9 cellular contexts compared by ENCODE assay signal in the genomic region with DNA sequence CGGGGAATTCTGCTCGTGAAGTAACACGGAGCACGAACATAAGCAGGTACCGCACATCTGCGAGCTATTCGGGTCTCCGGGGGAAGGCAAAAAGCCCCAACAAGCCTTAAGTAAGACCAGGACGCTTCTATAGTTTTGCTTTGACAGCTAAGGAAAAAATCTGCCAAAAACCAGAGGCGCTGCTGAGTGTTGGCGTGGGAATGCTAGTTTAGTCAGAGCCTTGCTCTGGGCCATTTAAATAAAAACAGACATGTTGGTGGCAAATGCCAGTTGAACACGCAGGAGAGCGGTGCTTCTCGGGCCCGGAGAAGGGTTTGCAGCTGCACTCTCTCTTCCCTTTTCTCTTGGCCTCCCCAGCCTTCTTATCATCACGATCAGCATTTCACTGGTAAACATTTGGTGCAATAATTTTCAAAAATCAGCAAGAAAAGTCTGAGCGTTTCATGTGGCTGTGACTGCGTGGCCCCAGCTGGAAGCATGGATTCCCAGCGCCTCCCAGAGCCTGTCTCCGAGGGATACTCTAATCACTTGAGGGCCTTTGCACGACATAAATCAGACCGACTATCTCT. TPM values are rescaled to one million over a fixed set of nuclear protein-coding genes. Genes with fewer than 3 reads are reported as not detected.
A peak's percentile ranks its signal among the peaks of the same experiment; 100 is the strongest.
DNase-seq lines count a peak whose midpoint lies in the region; ATAC-seq, FAIRE-seq and TF ChIP-seq lines count a peak whose summit lies in the region.
"Had no signal": no experiment of that assay in that cellular context is flagged by ENCODE, and none has a peak within 500 bp of the region (broad histone marks: within the 10 kb centered on the region; RNA-seq: fewer than 3 reads in every experiment).

No MANE protein-coding gene starts in this region.

- H3K79me2 ChIP-seq in HepG2 (ENCODE audit: insufficient read depth, low read length) = no peaks in the 10 kb centered on the region

- TF ChIP-seq EP300 in HepG2 (IDR thresholded peaks at IDR 0.05; ENCODE audit: low read depth in 2 of 2, low read length in 2 of 2) = no peak
- TF ChIP-seq EP300 in HepG2 (CRISPR knock-in tag; IDR thresholded peaks at IDR 0.05; ENCODE audit: borderline replicate concordance) = no peak

- no peak overlapping the region for H3K4me3 ChIP-seq in liver (ENCODE audit: low read depth in 1 of 3, low read length in 3 of 3)
- no peak overlapping the region for H3K4me3 ChIP-seq in HepG2 (replicated peaks in 1 of 3; ENCODE audit: insufficient read depth in 1 of 3, low read depth in 2 of 3, low read length in 3 of 3)

- ATAC-seq in HepG2 (no peak), GM21381 (IDR thresholded peaks at IDR 0.05; ENCODE audit: unreplicated experiment) (no peak), GM19463 (IDR thresholded peaks at IDR 0.05; ENCODE audit: unreplicated experiment) (no peak)

- no peak for TF ChIP-seq RAD21 in liver (IDR thresholded peaks at IDR 0.05)
- TF ChIP-seq RAD21 in HepG2 (CRISPR knock-in tag; IDR thresholded peaks at IDR 0.05) = no peak

- H3K27me3 ChIP-seq in liver (ENCODE audit: control insufficient read depth in 4 of 4, insufficient read depth in 4 of 4, low read length in 3 of 4) (no peaks in the 10 kb centered on the region), HepG2 (ENCODE audit: control insufficient read depth in 1 of 2, insufficient read depth in 2 of 2, low read length in 2 of 2) (peaks cover 17 to 49% of the 10 kb centered on the region in 2 experiments)

- H3K27ac ChIP-seq in liver (ENCODE audit: low read depth in 1 of 2, low read length in 2 of 2) = peak overlapping the region; percentile 23 to 32
- no peak overlapping the region for H3K27ac ChIP-seq in HepG2 (ENCODE audit: extremely low read length, insufficient read depth, low read length)

- POLR2A ChIA-PET in HepG2 (lab: Yijun Ruan, JAX) = no interaction called here

- H3K9me3 ChIP-seq in liver (ENCODE audit: control insufficient read depth in 4 of 4, low read length in 3 of 4) (no peaks in the 10 kb centered on the region), HepG2 (ENCODE audit: low read length) (no peaks in the 10 kb centered on the region)

- H3K36me3 ChIP-seq in liver (ENCODE audit: control insufficient read depth in 4 of 4, insufficient read depth in 3 of 4, low read depth in 1 of 4, low read length in 3 of 4) (no peaks in the 10 kb centered on the region), HepG2 (replicated peaks in 1 of 2; ENCODE audit: control insufficient read depth in 1 of 2, insufficient read depth in 2 of 2, low read length in 2 of 2) (no peaks in the 10 kb centered on the region)

- FAIRE-seq in HepG2 (lab: Jason Lieb, UNC) = no peak

- in situ Hi-C loops in HepG2 (cut with HindIII; ENCODE audit: extremely low pct_ligation_motif_present, low pct_unique_long_range_greater_than_20kb) = loop anchor here (5.0 kb wide), 1 partner anchor 55 kb away; no protein-coding TSS in a partner anchor

- H3K9ac ChIP-seq in liver (ENCODE audit: low read depth in 1 of 2, low read length in 2 of 2) = no peak overlapping the region
- no peak overlapping the region for H3K9ac ChIP-seq in HepG2 (ENCODE audit: insufficient read depth, low read depth, low read length)

- H3K4me1 ChIP-seq in liver (ENCODE audit: control insufficient read depth in 4 of 4, insufficient read depth in 4 of 4, low read length in 3 of 4) (peaks cover 15 to 41% (median 26%) of the 10 kb centered on the region in 4 donors), HepG2 (ENCODE audit: insufficient read depth, low read length) (peaks cover 15% of the 10 kb centered on the region)

- WGBS in liver = 74% methylated on average over 22 of the region's 22 CpGs
- WGBS in HepG2 (ENCODE audit: low lambda C conversion rate) = 64% methylated on average over 22 of the region's 22 CpGs

- intact Hi-C loops in HepG2 (cut with micrococcal nuclease; ENCODE audit: unreplicated experiment) = no loop called here

- no peak for TF ChIP-seq POLR2A in HepG2 (IDR thresholded peaks at IDR 0.05; ENCODE audit: insufficient read depth in 1 of 2, low read depth in 2 of 2, low read length in 2 of 2)

- no peaks in the 10 kb centered on the region for H4K20me1 ChIP-seq in HepG2 (ENCODE audit: insufficient read depth, low read length)

- H3K4me2 ChIP-seq in HepG2 (ENCODE audit: low read depth, low read length) = no peak overlapping the region

- H2AFZ ChIP-seq in HepG2 (ENCODE audit: low read length) = no peak overlapping the region

- DNase-seq in HepG2 (ENCODE audit: low spot score) (no peak), amniotic epithelial cell (ENCODE audit: low read depth) (peak; percentile 97), left kidney (ENCODE audit: low read depth, low spot score) (peak; percentile 49), iPS-NIHi11 (ENCODE audit: low spot score) (no peak), DMS 273 (lab: John Stamatoyannopoulos, UW; ENCODE audit: unreplicated experiment) (no peak)
- DNase-seq: activated naive CD8-positive, alpha-beta T cell treated with anti-CD3 and anti-CD28 coated beads, Interleukin-2, amount 10 ng/mL, durations not matched to agents 7 days and 5 days had no signal

- CTCF ChIA-PET in HepG2 (lab: Yijun Ruan, JAX; ENCODE audit: low intra/inter-chr PET ratio, low total read pairs) = no interaction called here

- TF ChIP-seq CTCF in liver (IDR thresholded peaks at IDR 0.05; ENCODE audit: low read depth, low read length, missing input control) = no peak
- no peak for TF ChIP-seq CTCF in HepG2 (CRISPR knock-in tag; IDR thresholded peaks at IDR 0.05)

- no TSS peak for BruUV-seq in HepG2 (replicated peaks; lab: Mats Ljungman, UMichigan)

TF ChIP-seq in liver, 16 proteins besides CTCF, POLR2A, EP300 and RAD21 (continues in another document):
- TF ChIP-seq GABPA (IDR thresholded peaks at IDR 0.05 in 1 of 2, conservative IDR thresholded peaks at IDR 0.05 in 1 of 2) (no peak), JUND (IDR thresholded peaks at IDR 0.05) (no peak), ATF3 (IDR thresholded peaks at IDR 0.05) (no peak), HNF4G (IDR thresholded peaks at IDR 0.05) (no peak), FOXA2 (IDR thresholded peaks at IDR 0.05) (no peak), SP1 (IDR thresholded peaks at IDR 0.05) (no peak), RXRA (IDR thresholded peaks at IDR 0.05) (no peak), NR2F2 (IDR thresholded peaks at IDR 0.05) (no peak), YY1 (IDR thresholded peaks at IDR 0.05) (no peak)

TF ChIP-seq in HepG2, 621 proteins besides CTCF, POLR2A, EP300 and RAD21 (continues in another document):
- no peak for TF ChIP-seq ZNF619 (CRISPR knock-in tag; IDR thresholded peaks at IDR 0.05)
- TF ChIP-seq ZNF33A (CRISPR knock-in tag; IDR thresholded peaks at IDR 0.05; ENCODE audit: borderline replicate concordance) = no peak
- TF ChIP-seq, protein P1, sequence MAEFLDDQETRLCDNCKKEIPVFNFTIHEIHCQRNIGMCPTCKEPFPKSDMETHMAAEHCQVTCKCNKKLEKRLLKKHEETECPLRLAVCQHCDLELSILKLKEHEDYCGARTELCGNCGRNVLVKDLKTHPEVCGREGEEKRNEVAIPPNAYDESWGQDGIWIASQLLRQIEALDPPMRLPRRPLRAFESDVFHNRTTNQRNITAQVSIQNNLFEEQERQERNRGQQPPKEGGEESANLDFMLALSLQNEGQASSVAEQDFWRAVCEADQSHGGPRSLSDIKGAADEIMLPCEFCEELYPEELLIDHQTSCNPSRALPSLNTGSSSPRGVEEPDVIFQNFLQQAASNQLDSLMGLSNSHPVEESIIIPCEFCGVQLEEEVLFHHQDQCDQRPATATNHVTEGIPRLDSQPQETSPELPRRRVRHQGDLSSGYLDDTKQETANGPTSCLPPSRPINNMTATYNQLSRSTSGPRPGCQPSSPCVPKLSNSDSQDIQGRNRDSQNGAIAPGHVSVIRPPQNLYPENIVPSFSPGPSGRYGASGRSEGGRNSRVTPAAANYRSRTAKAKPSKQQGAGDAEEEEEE (CRISPR knock-in tag; IDR thresholded peaks at IDR 0.05; ENCODE audit: borderline replicate concordance) = no peak
- no peak for TF ChIP-seq CHD2 (IDR thresholded peaks at IDR 0.05; ENCODE audit: low read depth, low read length)
- TF ChIP-seq, protein P2, sequence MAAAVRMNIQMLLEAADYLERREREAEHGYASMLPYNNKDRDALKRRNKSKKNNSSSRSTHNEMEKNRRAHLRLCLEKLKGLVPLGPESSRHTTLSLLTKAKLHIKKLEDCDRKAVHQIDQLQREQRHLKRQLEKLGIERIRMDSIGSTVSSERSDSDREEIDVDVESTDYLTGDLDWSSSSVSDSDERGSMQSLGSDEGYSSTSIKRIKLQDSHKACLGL (CRISPR knock-in tag; IDR thresholded peaks at IDR 0.05) = no peak

RNA-seq across cellular contexts. Expression of gene NOTCH1, which starts 6.4 kb away (rescaled TPM):
- 10 to 100 TPM in 1 of 2 donors, 1 to 10 TPM in 1; 9.4 to 22.3 TPM for total RNA-seq in liver
- polyA plus RNA-seq in liver = 1 to 10 TPM; 2.4 to 7.5 TPM
- total RNA-seq in HepG2 (2016; rRNA removed; fragmentation: Illumina TruSeq; extraction: Trizol) = 0.22 and 0.35 TPM in 2 replicates
- total RNA-seq in HepG2 (2016; cell fraction: cytosol; rRNA removed; fragmentation: Illumina TruSeq; extraction: Trizol; ENCODE audit: low read depth) = 0.18 and 0.20 TPM in 2 replicates
- 0.13 and 0.43 TPM in 2 replicates for total RNA-seq in HepG2 (2016; cell fraction: insoluble cytoplasmic fraction; rRNA removed; fragmentation: Illumina TruSeq; extraction: Trizol)
- 0.17 and 0.28 TPM in 2 replicates for total RNA-seq in HepG2 (2016; cell fraction: membrane; rRNA removed; fragmentation: Illumina TruSeq; extraction: Trizol)
- total RNA-seq in HepG2 (2016; cell fraction: nucleus; rRNA removed; fragmentation: Illumina TruSeq; extraction: Trizol) = 0.69 and 1.3 TPM in 2 replicates
- 0.09 and 0.12 TPM in 2 replicates for polyA plus RNA-seq in HepG2 (2011; rRNA removed)
- polyA plus RNA-seq in HepG2 (2011; cell fraction: cytosol; rRNA removed) = 0.04 and 0.11 TPM in 2 replicates
- polyA plus RNA-seq in HepG2 (2011; cell fraction: nucleus; rRNA removed) = 0.90 and 1.1 TPM in 2 replicates
- 0.09 and 0.31 TPM in 2 replicates for polyA plus RNA-seq in HepG2 (2012)
- 0.02 TPM in 2 replicates for polyA plus RNA-seq in HepG2 (2016; cell fraction: cytosol; fragmentation: Illumina TruSeq; extraction: Trizol; ENCODE audit: low read depth)
- polyA plus RNA-seq in HepG2 (2016; cell fraction: insoluble cytoplasmic fraction; fragmentation: Illumina TruSeq; extraction: Trizol; ENCODE audit: low read depth) = 0.15 and 0.22 TPM in 2 replicates
- polyA plus RNA-seq in HepG2 (2016; cell fraction: membrane; fragmentation: Illumina TruSeq; extraction: Trizol; ENCODE audit: low read depth) = 0.05 and 0.13 TPM in 2 replicates
- 1.3 and 1.9 TPM in 2 replicates for polyA plus RNA-seq in HepG2 (2016; cell fraction: nucleus; fragmentation: Illumina TruSeq; extraction: Trizol; ENCODE audit: insufficient read depth, low read depth)
- polyA minus RNA-seq in HepG2 (2011; rRNA and poly(A)+ RNA removed; ENCODE audit: low replicate concordance) = 0.54 and 4.7 TPM in 2 replicates
- 0.44 and 0.99 TPM in 2 replicates for polyA minus RNA-seq in HepG2 (2011; cell fraction: cytosol; rRNA and poly(A)+ RNA removed)
- 0.64 and 0.75 TPM in 2 replicates for polyA minus RNA-seq in HepG2 (2011; cell fraction: nucleus; rRNA and poly(A)+ RNA removed)

Comparison
In these comparisons a context has a peak if more than half of its experiments do, and no peak if none do; other contexts are left out.
1. RNA of gene NOTCH1, which starts 6.4 kb away (total RNA-seq): 9.4 to 22.3 TPM in liver; 0.13 to 1.3 TPM in HepG2; every median in the first group is over 4 times any median in the second.
2. DNase-seq: peak in amniotic epithelial cell (single experiment) and left kidney (single experiment); none in HepG2 (single experiment), iPS-NIHi11 (single experiment) and DMS 273 (single experiment).